In the genomic region with DNA sequence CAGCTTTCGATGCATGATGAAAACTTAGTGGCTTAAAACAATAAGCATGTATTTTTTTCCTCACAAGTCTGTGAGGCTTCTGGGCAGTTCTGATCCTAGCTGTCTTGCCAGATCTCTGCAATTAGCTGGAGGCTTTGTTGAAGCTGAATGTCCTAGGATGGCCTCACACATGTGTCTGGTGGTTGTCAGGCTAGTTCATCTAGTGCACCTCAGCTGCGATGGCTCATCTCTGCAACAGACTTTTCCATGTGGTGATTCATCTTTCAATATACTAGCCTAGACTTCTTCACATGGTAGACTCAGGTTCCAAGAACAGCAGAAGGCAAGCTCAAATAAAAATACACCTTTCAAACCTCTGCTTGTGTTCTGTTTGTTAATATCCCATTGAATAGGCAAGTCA, we compare ENCODE assay signal across 27 cellular contexts.
"Had no signal": no experiment of that assay in that cellular context is flagged by ENCODE, and none has a peak within 500 bp of the region (broad histone marks: within the 10 kb centered on the region; RNA-seq: fewer than 3 reads in every experiment).

No MANE protein-coding gene starts in this region.

- H3K27ac Mint-ChIP-seq: naive thymus-derived CD8-positive, alpha-beta T cell; nephron; stimulated activated naive B cell treated with anti-CD40 and anti-IgM and Interleukin-4, amounts not matched to agents 10 μg/mL and 1 μg/mL and 100 μg/mL, for 72 hours had no signal

- FAIRE-seq: pancreas had no signal

- H3K27ac ChIP-seq: left ventricle myocardium inferior, pancreas, prostate gland, skin epidermis, stomach, testis, thyroid gland, transverse colon, upper lobe of left lung, vagina had no signal

- DNase-seq: islet precursor cell; left ventricle myocardium inferior; mesenchymal stem cell; naive thymus-derived CD8-positive, alpha-beta T cell; nucleus accumbens; pancreas; posterior cingulate gyrus; retina; right cardiac atrium; stimulated activated CD4-positive, alpha-beta T cell treated with anti-CD3 and anti-CD28 coated beads, Interleukin-12 subunit alpha, Interleukin-12 subunit beta, amount 100 ng/mL, for 4 hours; stimulated activated CD4-positive, alpha-beta T cell treated with anti-CD3 and anti-CD28 coated beads, Interleukin-15, amount 100 ng/mL, for 24 hours; stimulated activated CD4-positive, alpha-beta T cell treated with anti-CD3 and anti-CD28 coated beads, Interleukin-2, amount 100 ng/mL, for 24 hours; stimulated activated CD4-positive, alpha-beta T cell treated with anti-CD3 and anti-CD28 coated beads, Interleukin-4, amount 100 ng/mL, for 1 hour; stimulated activated naive B cell treated with anti-CD40 and anti-IgM and Interleukin-4, amounts not matched to agents 10 μg/mL and 1 μg/mL and 100 μg/mL, for 72 hours; stimulated activated naive CD8-positive, alpha-beta T cell treated with anti-CD3 and anti-CD28 coated beads, Interleukin-15, Interleukin-2, amounts not matched to agents 100 U/mL and 50 U/mL, for 24 hours; stomach; testis; thyroid gland; transverse colon; upper lobe of left lung had no signal

- H3K9me3 ChIP-seq: left ventricle myocardium inferior, pancreas, prostate gland, stomach, testis, thyroid gland, transverse colon, upper lobe of left lung, vagina had no signal

- H3K36me3 Mint-ChIP-seq: naive thymus-derived CD8-positive, alpha-beta T cell; stimulated activated naive B cell treated with anti-CD40 and anti-IgM and Interleukin-4, amounts not matched to agents 10 μg/mL and 1 μg/mL and 100 μg/mL, for 72 hours had no signal

- H3K9me3 Mint-ChIP-seq: neural crest cell had no signal

- H3K4me3 ChIP-seq: left ventricle myocardium inferior, lung, pancreas, prostate gland, skin epidermis, stomach, testis, thyroid gland, transverse colon, upper lobe of left lung, vagina had no signal

- H3K4me1 Mint-ChIP-seq: naive thymus-derived CD8-positive, alpha-beta T cell; nephron; neural crest cell; stimulated activated naive B cell treated with anti-CD40 and anti-IgM and Interleukin-4, amounts not matched to agents 10 μg/mL and 1 μg/mL and 100 μg/mL, for 72 hours had no signal

- H3K36me3 ChIP-seq: left ventricle myocardium inferior, pancreas, prostate gland, stomach, thyroid gland, transverse colon, upper lobe of left lung, vagina had no signal

- H3K4me3 Mint-ChIP-seq: naive thymus-derived CD8-positive, alpha-beta T cell; nephron; neural crest cell; stimulated activated naive B cell treated with anti-CD40 and anti-IgM and Interleukin-4, amounts not matched to agents 10 μg/mL and 1 μg/mL and 100 μg/mL, for 72 hours had no signal

- H3K27me3 Mint-ChIP-seq: naive thymus-derived CD8-positive, alpha-beta T cell; stimulated activated naive B cell treated with anti-CD40 and anti-IgM and Interleukin-4, amounts not matched to agents 10 μg/mL and 1 μg/mL and 100 μg/mL, for 72 hours had no signal

- H3K4me1 ChIP-seq: left ventricle myocardium inferior, pancreas, prostate gland, stomach, testis, thyroid gland, transverse colon, upper lobe of left lung, vagina had no signal

- H3K27me3 ChIP-seq: pancreas, stomach, testis, thyroid gland, transverse colon, upper lobe of left lung, vagina had no signal

- ATAC-seq: naive thymus-derived CD8-positive, alpha-beta T cell; pancreas; right cardiac atrium; sciatic nerve; stimulated activated naive B cell treated with anti-CD40 and anti-IgM and Interleukin-4, amounts not matched to agents 10 μg/mL and 1 μg/mL and 100 μg/mL, for 72 hours; stimulated activated naive CD8-positive, alpha-beta T cell treated with anti-CD3 and anti-CD28 coated beads, Interleukin-15, Interleukin-2, amounts not matched to agents 100 U/mL and 50 U/mL, for 24 hours had no signal
